In genomic region chr16:17382949-17383348, GRCh38 we compare ENCODE assay signal across 14 cellular contexts.
A peak's percentile ranks its signal among the peaks of the same experiment; 100 is the strongest.
DNase-seq lines count a peak whose midpoint lies in the region; ATAC-seq, FAIRE-seq and TF ChIP-seq lines count a peak whose summit lies in the region.
"Had no signal": no experiment of that assay in that cellular context is flagged by ENCODE, and none has a peak within 500 bp of the region (broad histone marks: within the 10 kb centered on the region; RNA-seq: fewer than 3 reads in every experiment).

No MANE protein-coding gene starts in this region.

- ATAC-seq in HepG2, result no peak
- peak; percentile 59 for ATAC-seq in activated naive CD8-positive, alpha-beta T cell treated with anti-CD3 and anti-CD28 coated beads, Interleukin-2, amount 10 ng/mL, durations not matched to agents 7 days and 5 days (ENCODE audit: low read depth)
- ATAC-seq in upper lobe of left lung (ENCODE audit: low FRiP score in 2 of 2), result no peak
- no peak for ATAC-seq in HG03095 (IDR thresholded peaks at IDR 0.05; ENCODE audit: unreplicated experiment)

- TF ChIP-seq RAD21 in liver (IDR thresholded peaks at IDR 0.05), result no peak
- no peak for TF ChIP-seq RAD21 in HepG2 (CRISPR knock-in tag; IDR thresholded peaks at IDR 0.05)

- TF ChIP-seq EP300 in HepG2 (IDR thresholded peaks at IDR 0.05; ENCODE audit: low read depth in 2 of 2, low read length in 2 of 2) (no peak), HepG2 (CRISPR knock-in tag; IDR thresholded peaks at IDR 0.05; ENCODE audit: borderline replicate concordance) (no peak), upper lobe of left lung (IDR thresholded peaks at IDR 0.05) (peak in 3 of 4 donors; percentile 55 to 95 (median 92))

- TF ChIP-seq CTCF in liver (IDR thresholded peaks at IDR 0.05; ENCODE audit: low read depth, low read length, missing input control) (no peak), HepG2 (CRISPR knock-in tag; IDR thresholded peaks at IDR 0.05) (no peak), upper lobe of left lung (IDR thresholded peaks at IDR 0.05) (no peak)

- CTCF ChIA-PET in HepG2 (lab: Yijun Ruan, JAX; ENCODE audit: low intra/inter-chr PET ratio, low total read pairs), result no interaction called here

- no peak for DNase-seq in HepG2 (ENCODE audit: low spot score)
- DNase-seq in activated naive CD8-positive, alpha-beta T cell treated with anti-CD3 and anti-CD28 coated beads, Interleukin-2, amount 10 ng/mL, durations not matched to agents 7 days and 5 days, result no peak
- DNase-seq in upper lobe of left lung, result peak in 1 of 2 donors; percentile 48
- no peak for DNase-seq in NCI-H748 (lab: John Stamatoyannopoulos, UW; ENCODE audit: unreplicated experiment)
- no peak for DNase-seq in SIG-M5 (lab: John Stamatoyannopoulos, UW)
- DNase-seq: IMR-90, NCI-H1694, NCI-H524 treated with DMSO at 0.1 percent for 48 hours, retina had no signal

- H3K4me3 ChIP-seq in liver (ENCODE audit: low read depth in 1 of 3, low read length in 3 of 3) (no peak overlapping the region), HepG2 (replicated peaks in 1 of 3; ENCODE audit: insufficient read depth in 1 of 3, low read depth in 2 of 3, low read length in 3 of 3) (no peak overlapping the region), mucosa of rectum (ENCODE audit: low read length in 2 of 2) (no peak overlapping the region), upper lobe of left lung (no peak overlapping the region)

- H3K36me3 ChIP-seq in liver (ENCODE audit: control insufficient read depth in 4 of 4, insufficient read depth in 3 of 4, low read depth in 1 of 4, low read length in 3 of 4) (no peaks in the 10 kb centered on the region), HepG2 (replicated peaks in 1 of 2; ENCODE audit: control insufficient read depth in 1 of 2, insufficient read depth in 2 of 2, low read length in 2 of 2) (no peaks in the 10 kb centered on the region), mucosa of rectum (ENCODE audit: control insufficient read depth in 2 of 2, insufficient read depth in 2 of 2, low read length in 2 of 2) (no peaks in the 10 kb centered on the region), upper lobe of left lung (no peaks in the 10 kb centered on the region)

- no peaks in the 10 kb centered on the region for H3K9me3 Mint-ChIP-seq in activated naive CD8-positive, alpha-beta T cell treated with anti-CD3 and anti-CD28 coated beads, Interleukin-2, amount 10 ng/mL, durations not matched to agents 7 days and 5 days

- H3K27me3 Mint-ChIP-seq in activated naive CD8-positive, alpha-beta T cell treated with anti-CD3 and anti-CD28 coated beads, Interleukin-2, amount 10 ng/mL, durations not matched to agents 7 days and 5 days, result no peaks in the 10 kb centered on the region

- H3K4me1 ChIP-seq in liver (ENCODE audit: control insufficient read depth in 4 of 4, insufficient read depth in 4 of 4, low read length in 3 of 4) (no peaks in the 10 kb centered on the region), HepG2 (ENCODE audit: insufficient read depth, low read length) (no peaks in the 10 kb centered on the region), mucosa of rectum (ENCODE audit: control insufficient read depth in 2 of 2, insufficient read depth in 2 of 2, low read length in 2 of 2) (peaks cover 5 to 10% of the 10 kb centered on the region in 2 donors), upper lobe of left lung (peaks cover 28 to 46% (median 30%) of the 10 kb centered on the region in 4 donors)

- no TSS peak for BruUV-seq in HepG2 (replicated peaks; lab: Mats Ljungman, UMichigan)

- POLR2A ChIA-PET in HepG2 (lab: Yijun Ruan, JAX), result no interaction called here
- POLR2A ChIA-PET in activated naive CD8-positive, alpha-beta T cell treated with anti-CD3 and anti-CD28 coated beads, Interleukin-2, amount 10 ng/mL, durations not matched to agents 7 days and 5 days (lab: Charles Lee), result interaction anchor here (1.0 to 2.2 kb wide), 3 partner anchors 13 to 36 kb away, joined by 7 to 8 read pairs (median 7); no protein-coding TSS in a partner anchor

- H3K9me3 ChIP-seq in liver (ENCODE audit: control insufficient read depth in 4 of 4, low read length in 3 of 4), result no peaks in the 10 kb centered on the region
- no peaks in the 10 kb centered on the region for H3K9me3 ChIP-seq in HepG2 (ENCODE audit: low read length)
- no peaks in the 10 kb centered on the region for H3K9me3 ChIP-seq in mucosa of rectum (ENCODE audit: control insufficient read depth in 2 of 2, low read length in 2 of 2)
- H3K9me3 ChIP-seq in upper lobe of left lung, result no peaks in the 10 kb centered on the region

- H4K20me1 ChIP-seq in HepG2 (ENCODE audit: insufficient read depth, low read length), result no peaks in the 10 kb centered on the region

- H3K27ac ChIP-seq in liver (ENCODE audit: low read depth in 1 of 2, low read length in 2 of 2) (no peak overlapping the region), HepG2 (ENCODE audit: extremely low read length, insufficient read depth, low read length) (no peak overlapping the region), mucosa of rectum (ENCODE audit: low read depth in 2 of 2, low read length in 2 of 2) (peak overlapping the region; percentile 16 to 56), upper lobe of left lung (peak overlapping the region in 2 of 4 donors; percentile 41 to 56)
- H3K27ac ChIP-seq: epithelial cell of prostate had no signal

- H3K4me1 Mint-ChIP-seq in activated naive CD8-positive, alpha-beta T cell treated with anti-CD3 and anti-CD28 coated beads, Interleukin-2, amount 10 ng/mL, durations not matched to agents 7 days and 5 days, result peaks cover 35% of the 10 kb centered on the region

- H3K36me3 Mint-ChIP-seq in activated naive CD8-positive, alpha-beta T cell treated with anti-CD3 and anti-CD28 coated beads, Interleukin-2, amount 10 ng/mL, durations not matched to agents 7 days and 5 days, result peaks cover 28% of the 10 kb centered on the region

- no peaks in the 10 kb centered on the region for H3K27me3 ChIP-seq in liver (ENCODE audit: control insufficient read depth in 4 of 4, insufficient read depth in 4 of 4, low read length in 3 of 4)
- H3K27me3 ChIP-seq in HepG2 (ENCODE audit: control insufficient read depth in 1 of 2, insufficient read depth in 2 of 2, low read length in 2 of 2), result peaks cover 4 to 63% of the 10 kb centered on the region in 2 experiments; a peak in 4 of 5 replicates
- H3K27me3 ChIP-seq in mucosa of rectum (ENCODE audit: control insufficient read depth in 2 of 2, insufficient read depth in 2 of 2, low read length in 2 of 2), result no peaks in the 10 kb centered on the region
- no peaks in the 10 kb centered on the region for H3K27me3 ChIP-seq in upper lobe of left lung

- H3K4me3 Mint-ChIP-seq in activated naive CD8-positive, alpha-beta T cell treated with anti-CD3 and anti-CD28 coated beads, Interleukin-2, amount 10 ng/mL, durations not matched to agents 7 days and 5 days, result peak overlapping the region; percentile 66

- H3K27ac Mint-ChIP-seq in activated naive CD8-positive, alpha-beta T cell treated with anti-CD3 and anti-CD28 coated beads, Interleukin-2, amount 10 ng/mL, durations not matched to agents 7 days and 5 days, result peak overlapping the region; percentile 85

- in situ Hi-C loops in HepG2 (cut with HindIII; ENCODE audit: extremely low pct_ligation_motif_present, low pct_unique_long_range_greater_than_20kb), result no loop called here

- TF ChIP-seq POLR2A in HepG2 (IDR thresholded peaks at IDR 0.05; ENCODE audit: insufficient read depth in 1 of 2, low read depth in 2 of 2, low read length in 2 of 2) (no peak), upper lobe of left lung (IDR thresholded peaks at IDR 0.05) (peak in 1 of 4 donors; percentile 36)

- no peak overlapping the region for H3K4me2 ChIP-seq in HepG2 (ENCODE audit: low read depth, low read length)

- no peak for FAIRE-seq in HepG2 (lab: Jason Lieb, UNC)
- FAIRE-seq: GM18507 had no signal

- H3K9ac ChIP-seq in liver (ENCODE audit: low read depth in 1 of 2, low read length in 2 of 2), result no peak overlapping the region
- no peak overlapping the region for H3K9ac ChIP-seq in HepG2 (ENCODE audit: insufficient read depth, low read depth, low read length)
- H3K9ac ChIP-seq in mucosa of rectum (ENCODE audit: low read depth in 1 of 2, low read length in 2 of 2), result no peak overlapping the region

- 27% methylated on average over 7 of the region's 7 CpGs for WGBS in liver
- WGBS in HepG2 (ENCODE audit: low lambda C conversion rate), result 30% methylated on average over 7 of the region's 7 CpGs
- 37 to 47% methylated on average over 7 of the region's 7 CpGs for WGBS in upper lobe of left lung, 2 donors

- intact Hi-C loops in HepG2 (cut with micrococcal nuclease; ENCODE audit: unreplicated experiment), result no loop called here

- no peaks in the 10 kb centered on the region for H3K79me2 ChIP-seq in HepG2 (ENCODE audit: insufficient read depth, low read length)

- no peak overlapping the region for H2AFZ ChIP-seq in HepG2 (ENCODE audit: low read length)

TF ChIP-seq in liver, 16 proteins besides CTCF, POLR2A, EP300 and RAD21:
- TF ChIP-seq SP1 (IDR thresholded peaks at IDR 0.05) (peak; percentile 12), ATF3 (IDR thresholded peaks at IDR 0.05) (no peak)

TF ChIP-seq in HepG2, 621 proteins besides CTCF, POLR2A, EP300 and RAD21 (continues in another document):
- TF ChIP-seq ATF6 (CRISPR knock-in tag; conservative IDR thresholded peaks at IDR 0.05) (no peak), ZNF564 (CRISPR knock-in tag; IDR thresholded peaks at IDR 0.05) (no peak)

Comparison
In these comparisons a context has a peak if more than half of its experiments do, and no peak if none do; other contexts are left out.
1. H3K27ac ChIP-seq: peak in mucosa of rectum (2 of 2); none in liver (0 of 2) and HepG2 (single experiment).